8 cellular contexts compared by ENCODE assay signal in genomic region chr6:52670502-52671409, GRCh38. TPM values are rescaled to one million over a fixed set of nuclear protein-coding genes. Genes with fewer than 3 reads are reported as not detected.
DNase-seq lines count a peak whose midpoint lies in the region; ATAC-seq and TF ChIP-seq lines count a peak whose summit lies in the region.

TSS of gene TMEM14A (plus strand) at chr6:52671113. CDS start at chr6:52677103, 5,990 bp downstream.

- intact Hi-C loops in psoas muscle (cut with DNase I), result loop anchor here in 1 of 2 donors (5.0 kb wide), 1 partner anchor 388 kb away; the partner anchor contains the start of gene MCM3

- WGBS in psoas muscle, 3 donors, result 3 to 4% (median 4%) methylated on average over 41 to 42 of the region's 42 CpGs
- WGBS in urinary bladder, result 3% methylated on average over 42 of the region's 42 CpGs

- peak within 1 kb of the TSS; percentile 53 to 69 for H3K4me3 ChIP-seq in right atrium auricular region
- H3K4me3 ChIP-seq in psoas muscle, result peak within 1 kb of the TSS; percentile 71
- peak within 1 kb of the TSS; percentile 63 for H3K4me3 ChIP-seq in urinary bladder (ENCODE audit: low read depth, low read length)

- no peak for TF ChIP-seq CTCF in right atrium auricular region (IDR thresholded peaks at IDR 0.05)
- TF ChIP-seq CTCF in psoas muscle (IDR thresholded peaks at IDR 0.05), result no peak

- H3K27me3 ChIP-seq in right atrium auricular region (no peaks in the 10 kb centered on the region), psoas muscle (ENCODE audit: insufficient read depth in 3 of 3, low read length in 2 of 3) (no peaks in the 10 kb centered on the region)

- H3K27ac ChIP-seq in angular gyrus (ENCODE audit: low read depth, low read length) (peak within 1 kb of the TSS; percentile 76), right atrium auricular region (peak within 1 kb of the TSS; percentile 40 to 61), psoas muscle (no peak within 1 kb of the TSS), urinary bladder (ENCODE audit: low read depth) (no peak within 1 kb of the TSS)

- H3K9me3 ChIP-seq in right atrium auricular region, result no peaks in the 10 kb centered on the region
- no peaks in the 10 kb centered on the region for H3K9me3 ChIP-seq in psoas muscle

- H3K36me3 ChIP-seq in right atrium auricular region, result no peaks in the 10 kb centered on the region
- no peaks in the 10 kb centered on the region for H3K36me3 ChIP-seq in psoas muscle (ENCODE audit: insufficient read depth in 1 of 2, low read depth in 1 of 2)
- no peaks in the 10 kb centered on the region for H3K36me3 ChIP-seq in urinary bladder (ENCODE audit: insufficient read depth)

- DNase-seq in NCI-H187 (lab: John Stamatoyannopoulos, UW) (peak; percentile 87 to 91), T-helper 2 cell (peak; percentile 84 to 92 (median 88)), right atrium auricular region (ENCODE audit: low spot score) (peak; percentile 90), psoas muscle (peak; percentile 94 to 96)

- ATAC-seq in GM18502 (IDR thresholded peaks at IDR 0.05; ENCODE audit: poor library complexity, unreplicated experiment), result peak; percentile 96
- peak; percentile 96 for ATAC-seq in HG02943 (IDR thresholded peaks at IDR 0.05; ENCODE audit: low read depth, unreplicated experiment)
- ATAC-seq in psoas muscle, result peak; percentile 93 to 100 (median 98)

- H3K4me1 ChIP-seq in right atrium auricular region (peaks cover 0 to 18% of the 10 kb centered on the region in 2 donors), psoas muscle (peaks cover 8% of the 10 kb centered on the region), urinary bladder (ENCODE audit: insufficient read depth) (peaks cover 2% of the 10 kb centered on the region)

RNA-seq across cellular contexts. Expression of gene TMEM14A, which starts in this region (rescaled TPM):
- 10 to 100 TPM; 13.2 to 13.4 TPM for total RNA-seq in right atrium auricular region
- total RNA-seq in psoas muscle, result 1 to 10 TPM; 1.2 to 3.4 (median 1.5) TPM
- 1 to 10 TPM; 2.7 to 3.5 (median 3.5) TPM for polyA plus RNA-seq in psoas muscle
- total RNA-seq in urinary bladder, result 34.2 TPM
- 36.4 TPM for polyA plus RNA-seq in urinary bladder

Comparison
In these comparisons a context has a peak if more than half of its experiments do, and no peak if none do; other contexts are left out.
1. H3K27ac ChIP-seq: peak in angular gyrus (single experiment) and right atrium auricular region (2 of 2); none in psoas muscle (single experiment) and urinary bladder (single experiment).
2. Peak in every context shown above with its lines, with median percentiles within 50 percentile points of each other: ATAC-seq, DNase-seq and H3K4me3 ChIP-seq.